11 cellular contexts compared by ENCODE assay signal in the genomic region with DNA sequence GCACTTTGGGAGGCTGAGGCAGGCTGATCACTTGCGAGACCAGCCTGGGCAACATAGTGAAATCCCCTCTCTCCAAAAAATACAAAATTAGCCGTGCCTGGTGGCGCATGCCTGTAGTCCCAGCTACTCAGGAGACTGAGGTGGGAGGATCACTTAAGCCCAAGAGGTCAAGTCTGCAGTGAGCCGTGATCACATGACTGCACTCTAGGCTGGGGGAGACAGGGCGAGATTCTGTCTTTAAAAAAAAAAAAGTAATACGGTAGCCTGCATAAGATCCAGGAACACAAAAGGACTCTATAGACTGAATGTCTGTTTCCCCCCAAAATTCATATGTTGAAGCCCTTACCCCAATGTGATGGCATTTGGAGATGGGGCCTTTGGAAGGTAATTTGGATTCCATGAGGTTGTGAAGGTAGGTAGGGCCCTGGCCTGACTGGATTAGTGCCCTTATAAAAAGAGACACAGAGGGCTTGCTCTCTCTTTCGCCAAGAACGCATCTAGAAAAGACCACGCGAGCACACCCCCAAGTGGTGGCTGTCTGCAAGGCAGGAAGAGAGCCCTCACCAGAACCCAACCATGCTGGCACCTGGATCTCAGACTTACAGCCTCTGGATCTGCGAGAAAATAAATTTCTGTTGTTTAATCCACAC. TPM values are rescaled to one million over a fixed set of nuclear protein-coding genes. Genes with fewer than 3 reads are reported as not detected.
DNase-seq lines count a peak whose midpoint lies in the region; ATAC-seq, FAIRE-seq and TF ChIP-seq lines count a peak whose summit lies in the region.
"Had no signal": no experiment of that assay in that cellular context is flagged by ENCODE, and none has a peak within 500 bp of the region (broad histone marks: within the 10 kb centered on the region; RNA-seq: fewer than 3 reads in every experiment).

No MANE protein-coding gene starts in this region.

- H3K36me3 Mint-ChIP-seq in activated naive CD4-positive, alpha-beta T cell treated with anti-CD3 and anti-CD28 coated beads for 36 hours (ENCODE audit: low read depth), result no peaks in the 10 kb centered on the region

- CTCF ChIA-PET in activated naive CD4-positive, alpha-beta T cell treated with anti-CD3 and anti-CD28 coated beads for 36 hours (lab: Charles Lee), result interaction anchor here (0.6 kb wide), 1 partner anchor 173 kb away, joined by 3 read pairs; no protein-coding TSS in a partner anchor
- CTCF ChIA-PET in IMR-90 (lab: Yijun Ruan, JAX), result interaction anchor here (0.7 kb wide), 1 partner anchor 21 kb away, joined by 3 read pairs; no protein-coding TSS in a partner anchor

- peak; percentile 19 for DNase-seq in activated naive CD4-positive, alpha-beta T cell treated with anti-CD3 and anti-CD28 coated beads for 36 hours
- DNase-seq in activated naive CD4-positive, alpha-beta T cell treated with anti-CD3 and anti-CD28 coated beads, Interleukin-2, amount 50 U/mL, for 16 hours, result no peak
- DNase-seq in IMR-90 (no peak), astrocyte of the cerebellum (ENCODE audit: low read depth) (no peak), small intestine (peak; percentile 26), DMS79 (lab: John Stamatoyannopoulos, UW) (no peak), HK-2 (ENCODE audit: unreplicated experiment) (no peak), AG08396 (ENCODE audit: low spot score) (no peak)
- DNase-seq: activated T-cell treated with anti-CD3 and anti-CD28 coated beads, Interleukin-2, amount 50 U/mL, for 1 hour; COR-L47; upper lobe of left lung had no signal

- intact Hi-C loops in activated naive CD4-positive, alpha-beta T cell treated with anti-CD3 and anti-CD28 coated beads for 36 hours (cut with micrococcal nuclease), result no loop called here
- intact Hi-C loops in IMR-90 (cut with micrococcal nuclease), result no loop called here

- FAIRE-seq in small intestine (lab: Jason Lieb, UNC), result no peak

- dilution Hi-C loops in IMR-90 (cut with HindIII; ENCODE audit: low sequenced_read_pairs, unreplicated experiment), result no loop called here

- peak overlapping the region; percentile 6; the same call in 1 of the 2 replicates for H3K18ac ChIP-seq in IMR-90 (ENCODE audit: low read depth, low read length)

- H2BK120ac ChIP-seq in IMR-90 (ENCODE audit: low read depth, low read length), result peak overlapping the region; percentile 26; the same call in 1 of the 2 replicates

- no peaks in the 10 kb centered on the region for H3K9me3 ChIP-seq in IMR-90 (ENCODE audit: control insufficient read depth, insufficient read depth, low read length)
- H3K9me3 ChIP-seq in small intestine (ENCODE audit: control insufficient read depth, low read depth), result no peaks in the 10 kb centered on the region
- H3K9me3 ChIP-seq: upper lobe of left lung had no signal

- no peak overlapping the region for H4K8ac ChIP-seq in IMR-90 (ENCODE audit: low read depth in 2 of 2, low read length in 2 of 2)

- in situ Hi-C loops in IMR-90 (cut with MboI; ENCODE audit: low sequenced_read_pairs), result no loop called here
- in situ Hi-C loops in astrocyte of the cerebellum (cut with HindIII; ENCODE audit: low sequenced_read_pairs), result no loop called here

- POLR2A ChIA-PET in IMR-90 (lab: Charles Lee; ENCODE audit: unreplicated experiment), result interaction anchor here (0.6 kb wide), 1 partner anchor 1305 kb away, joined by 6 read pairs; no protein-coding TSS in a partner anchor

- no peaks in the 10 kb centered on the region for H3K4me1 Mint-ChIP-seq in activated naive CD4-positive, alpha-beta T cell treated with anti-CD3 and anti-CD28 coated beads for 36 hours (ENCODE audit: low read depth)

- H2AK9ac ChIP-seq in IMR-90 (replicated peaks; ENCODE audit: low read depth, low read length, poor library complexity), result no peak overlapping the region

- no TSS peak for BruUV-seq in IMR-90 (replicated peaks; lab: Mats Ljungman, UMichigan)

- no peak for TF ChIP-seq POLR2A in IMR-90 (IDR thresholded peaks at IDR 0.05; ENCODE audit: low read depth, low read length)

- no peak overlapping the region for H3K27ac ChIP-seq in IMR-90 (ENCODE audit: insufficient read depth, low read length)
- H3K27ac ChIP-seq in small intestine (ENCODE audit: low read depth in 1 of 2, low read length in 1 of 2), result no peak overlapping the region
- H3K27ac ChIP-seq: upper lobe of left lung had no signal

- H2AFZ ChIP-seq in IMR-90 (replicated peaks; ENCODE audit: low read length, poor library complexity), result no peak overlapping the region

- H3K9me3 Mint-ChIP-seq in activated naive CD4-positive, alpha-beta T cell treated with anti-CD3 and anti-CD28 coated beads for 36 hours, result no peaks in the 10 kb centered on the region

- TF ChIP-seq RAD21 in IMR-90 (IDR thresholded peaks at IDR 0.05; ENCODE audit: low read length), result no peak

- TF ChIP-seq CTCF in IMR-90 (conservative IDR thresholded peaks at IDR 0.05; ENCODE audit: low read depth, low read length) (peak; percentile 16; the same call in 1 of the 2 replicates), astrocyte of the cerebellum (IDR thresholded peaks at IDR 0.05; ENCODE audit: low read depth, low read length, missing control alignments) (peak; percentile 31)

- no peak overlapping the region for H4K5ac ChIP-seq in IMR-90 (ENCODE audit: low read depth, low read length)

- H3K4me1 ChIP-seq in IMR-90 (ENCODE audit: control insufficient read depth, insufficient read depth, low read length) (peaks cover 15% of the 10 kb centered on the region), small intestine (ENCODE audit: control insufficient read depth in 2 of 2, insufficient read depth in 1 of 2, low read depth in 1 of 2, low read length in 1 of 2) (no peaks in the 10 kb centered on the region)

- H3K27ac Mint-ChIP-seq in activated naive CD4-positive, alpha-beta T cell treated with anti-CD3 and anti-CD28 coated beads for 36 hours, result no peak overlapping the region

- no peak overlapping the region for H4K91ac ChIP-seq in IMR-90 (ENCODE audit: insufficient read depth, low read depth, low read length)

- H2BK15ac ChIP-seq in IMR-90 (ENCODE audit: low read depth, low read length), result 0 out of 3 replicates have a peak overlapping the region, but pooled peaks have one; percentile 15

- no peak overlapping the region for H3K9ac ChIP-seq in IMR-90 (ENCODE audit: low read depth, low read length)

- peak overlapping the region; percentile 15; the same call in 1 of the 2 replicates for H3K14ac ChIP-seq in IMR-90 (replicated peaks; ENCODE audit: low read depth, low read length)

- ATAC-seq in IMR-90 (ENCODE audit: low read depth), result no peak

- H3K79me1 ChIP-seq in IMR-90 (ENCODE audit: low read depth in 1 of 2, low read length in 2 of 2), result peaks cover 43 to 69% of the 10 kb centered on the region in 2 experiments

- H3K4ac ChIP-seq in IMR-90 (ENCODE audit: low read depth, low read length), result peak overlapping the region; percentile 40

- H2AK5ac ChIP-seq in IMR-90 (ENCODE audit: low read depth, low read length), result no peak overlapping the region

- H2BK20ac ChIP-seq in IMR-90 (ENCODE audit: low read depth, low read length), result no peak overlapping the region

- H4K20me1 ChIP-seq in IMR-90 (ENCODE audit: insufficient read depth, low read length), result no peaks in the 10 kb centered on the region; the same call in 1 of the 2 replicates

- no peak overlapping the region for H3K4me3 Mint-ChIP-seq in activated naive CD4-positive, alpha-beta T cell treated with anti-CD3 and anti-CD28 coated beads for 36 hours

- H3K56ac ChIP-seq in IMR-90 (ENCODE audit: extremely low read depth, insufficient read depth, low read length), result no peak overlapping the region

- WGBS in IMR-90 (ENCODE audit: extremely low coverage in 2 of 2, insufficient read length in 1 of 2), 2 experiments, result no CpG with 5 or more reads among the region's 11 CpGs
- WGBS in small intestine, 3 donors, result 84 to 94% (median 92%) methylated on average over 11 of the region's 11 CpGs

- peaks cover 4% of the 10 kb centered on the region for H3K9me1 ChIP-seq in IMR-90 (ENCODE audit: insufficient read depth, low read length)

- H3K36me3 ChIP-seq in IMR-90 (ENCODE audit: control insufficient read depth, insufficient read depth, low read length) (no peaks in the 10 kb centered on the region), small intestine (ENCODE audit: control insufficient read depth in 2 of 2, insufficient read depth in 2 of 2, low read length in 2 of 2) (no peaks in the 10 kb centered on the region)
- H3K36me3 ChIP-seq: upper lobe of left lung had no signal

- H3K4me3 ChIP-seq in IMR-90 (ENCODE audit: insufficient read depth, low read depth, low read length) (no peak overlapping the region), astrocyte of the cerebellum (ENCODE audit: low read depth, low read length) (no peak overlapping the region), small intestine (ENCODE audit: low read depth in 1 of 2, low read length in 2 of 2) (no peak overlapping the region)
- H3K4me3 ChIP-seq: upper lobe of left lung had no signal

- H3K27me3 Mint-ChIP-seq in activated naive CD4-positive, alpha-beta T cell treated with anti-CD3 and anti-CD28 coated beads for 36 hours (ENCODE audit: low read depth), result no peaks in the 10 kb centered on the region

- no peak overlapping the region for H3K23ac ChIP-seq in IMR-90 (ENCODE audit: low read depth, low read length)

- peak overlapping the region; percentile 47 for H2BK5ac ChIP-seq in IMR-90 (ENCODE audit: low read depth, low read length, poor library complexity, severe bottlenecking)

- no peak overlapping the region for H3K4me2 ChIP-seq in IMR-90 (ENCODE audit: low read depth, low read length)

- H3K27me3 ChIP-seq in IMR-90 (ENCODE audit: control insufficient read depth, insufficient read depth, low read length), result no peaks in the 10 kb centered on the region
- H3K27me3 ChIP-seq in small intestine (ENCODE audit: control insufficient read depth in 2 of 2, insufficient read depth in 2 of 2, low read length in 2 of 2), result no peaks in the 10 kb centered on the region
- H3K27me3 ChIP-seq: upper lobe of left lung had no signal

TF ChIP-seq in IMR-90, 13 proteins besides CTCF, POLR2A, EP300 and RAD21 (continues in another document):
- TF ChIP-seq SMC3 (IDR thresholded peaks at IDR 0.05; ENCODE audit: low read depth, low read length), result no peak
- no peak for TF ChIP-seq FOS (IDR thresholded peaks at IDR 0.05; ENCODE audit: low read depth, low read length)
- no peak for TF ChIP-seq CHD1 (IDR thresholded peaks at IDR 0.05; ENCODE audit: low read depth, low read length)
- TF ChIP-seq NFE2L2 (IDR thresholded peaks at IDR 0.05; ENCODE audit: low read depth, low read length), result no peak

RNA-seq across cellular contexts. Expression of gene MBOAT2, which starts 17.0 kb away (rescaled TPM):
- total RNA-seq in activated naive CD4-positive, alpha-beta T cell treated with anti-CD3 and anti-CD28 coated beads for 36 hours, result 1 to 10 TPM; 4.1 to 4.4 TPM
- total RNA-seq in IMR-90 (2012; rRNA removed), result 91.7 and 102 TPM in 2 replicates
- polyA plus RNA-seq in IMR-90 (2012; rRNA removed) (33.0 and 33.9 TPM in 2 replicates), small intestine (1 to 10 TPM; 1.4 to 3.2 (median 1.8) TPM)
- 6.0 and 6.4 TPM in 2 replicates for polyA plus RNA-seq in IMR-90 (2012; cell fraction: cytosol; rRNA removed)
- 30.6 and 203 TPM in 2 replicates for polyA plus RNA-seq in IMR-90 (2012; cell fraction: nucleus; rRNA removed; ENCODE audit: low replicate concordance)

Comparison
In these comparisons a context has a peak if more than half of its experiments do, and no peak if none do; other contexts are left out.
1. DNase-seq: peak in activated naive CD4-positive, alpha-beta T cell treated with anti-CD3 and anti-CD28 coated beads for 36 hours (single experiment) and small intestine (single experiment); none in activated naive CD4-positive, alpha-beta T cell treated with anti-CD3 and anti-CD28 coated beads, Interleukin-2, amount 50 U/mL, for 16 hours (single experiment), IMR-90 (single experiment), astrocyte of the cerebellum (single experiment), DMS79 (single experiment), HK-2 (single experiment) and AG08396 (single experiment).
2. RNA of gene MBOAT2, which starts 17.0 kb away (total RNA-seq): 91.7 to 102 TPM in IMR-90; 4.1 to 4.4 TPM in activated naive CD4-positive, alpha-beta T cell treated with anti-CD3 and anti-CD28 coated beads for 36 hours; every median in the first group is over 10 times any median in the second.